In genomic region chr12:6962285-6963015, GRCh38 we compare ENCODE assay signal across 8 cellular contexts. TPM values are rescaled to one million over a fixed set of nuclear protein-coding genes. Genes with fewer than 3 reads are reported as not detected.
DNase-seq lines count a peak whose midpoint lies in the region; ATAC-seq, FAIRE-seq and TF ChIP-seq lines count a peak whose summit lies in the region.

No MANE protein-coding gene starts in this region.

- FAIRE-seq in urothelium cell line (lab: Jason Lieb, UNC) = no peak

- H3K4me3 ChIP-seq in ectodermal cell (ENCODE audit: insufficient read depth, low read depth, low read length) = no peak overlapping the region

- no peak for ATAC-seq in GM21723 (IDR thresholded peaks at IDR 0.05; ENCODE audit: unreplicated experiment)

- TF ChIP-seq POLR2A in GM19193 (IDR thresholded peaks at IDR 0.05; ENCODE audit: extremely low read depth, insufficient read depth, insufficient read length) = peak; percentile 54

- H3K4me1 Mint-ChIP-seq in nephron = peaks cover 31% of the 10 kb centered on the region

- no peaks in the 10 kb centered on the region for H3K27me3 Mint-ChIP-seq in nephron (ENCODE audit: low read depth)

- H3K27me3 ChIP-seq in ectodermal cell (ENCODE audit: control insufficient read depth, insufficient read depth, low read length, poor library complexity, severe bottlenecking) = no peaks in the 10 kb centered on the region

- H3K36me3 ChIP-seq in ectodermal cell (ENCODE audit: control insufficient read depth, insufficient read depth, low read length) = peaks cover 16% of the 10 kb centered on the region

- H3K27ac ChIP-seq in ectodermal cell (ENCODE audit: insufficient read depth, low read depth, low read length, poor library complexity, severe bottlenecking) = peak overlapping the region; percentile 64

- peaks cover 14% of the 10 kb centered on the region for H3K36me3 Mint-ChIP-seq in nephron (ENCODE audit: low read depth)

- WGBS in ectodermal cell, 2 experiments = 72 to 73% methylated on average over 25 of the region's 25 CpGs

- H3K4me1 ChIP-seq in ectodermal cell (ENCODE audit: control insufficient read depth, insufficient read depth, low read length) = peaks cover 26% of the 10 kb centered on the region

- H3K27ac Mint-ChIP-seq in nephron = peak overlapping the region; percentile 90 to 97 (median 93)

- TF ChIP-seq CTCF in nephron (IDR thresholded peaks at IDR 0.05; ENCODE audit: unreplicated experiment in 3 of 3) = no peak

- no peaks in the 10 kb centered on the region for H3K9me3 Mint-ChIP-seq in nephron

- no peaks in the 10 kb centered on the region for H3K9me3 ChIP-seq in ectodermal cell (ENCODE audit: control insufficient read depth, low read length)

- peak overlapping the region; percentile 55 to 77 (median 70) for H3K4me3 Mint-ChIP-seq in nephron

- DNase-seq in NCI-H2171 treated with DMSO at 0.1 percent for 48 hours (lab: John Stamatoyannopoulos, UW) = peak; percentile 99
- DNase-seq in epidermal melanocyte (ENCODE audit: insufficient read length, low spot score) = no peak
- DNase-seq in urothelium cell line (ENCODE audit: low spot score) = no peak
- DNase-seq in islet precursor cell = no peak

RNA-seq across cellular contexts. Expression of gene PHB2, which starts 8.0 kb away (rescaled TPM):
- 272 TPM for polyA plus RNA-seq in ectodermal cell (2013, experiment 1 of 4)
- 264 TPM for polyA plus RNA-seq in ectodermal cell (2013, experiment 2 of 4)
- polyA plus RNA-seq in ectodermal cell (2013, experiment 3 of 4) = 236 TPM
- 262 TPM for polyA plus RNA-seq in ectodermal cell (2013, experiment 4 of 4)

RNA-seq across cellular contexts. Expression of gene EMG1, which starts 8.3 kb away (rescaled TPM):
- polyA plus RNA-seq in ectodermal cell (2013, experiment 1 of 4) = 40.0 TPM
- polyA plus RNA-seq in ectodermal cell (2013, experiment 2 of 4) = 34.5 TPM
- polyA plus RNA-seq in ectodermal cell (2013, experiment 3 of 4) = 21.3 TPM
- polyA plus RNA-seq in ectodermal cell (2013, experiment 4 of 4) = 24.4 TPM

RNA-seq across cellular contexts. Expression of gene PTPN6, which starts 11.3 kb away (rescaled TPM):
- polyA plus RNA-seq in ectodermal cell (2013, experiment 1 of 4) = 2.0 TPM
- polyA plus RNA-seq in ectodermal cell (2013, experiment 2 of 4) = 2.1 TPM
- 2.7 TPM for polyA plus RNA-seq in ectodermal cell (2013, experiment 3 of 4)
- polyA plus RNA-seq in ectodermal cell (2013, experiment 4 of 4) = 2.5 TPM

RNA-seq across cellular contexts. Expression of gene C12orf57, which starts 18.6 kb away (rescaled TPM):
- polyA plus RNA-seq in ectodermal cell (2013, experiment 1 of 4) = 290 TPM
- 288 TPM for polyA plus RNA-seq in ectodermal cell (2013, experiment 2 of 4)
- polyA plus RNA-seq in ectodermal cell (2013, experiment 3 of 4) = 271 TPM
- polyA plus RNA-seq in ectodermal cell (2013, experiment 4 of 4) = 291 TPM

RNA-seq across cellular contexts. Expression of gene RNU7-1, which starts 18.8 kb away (rescaled TPM):
- polyA plus RNA-seq in ectodermal cell (2013, experiment 1 of 4) = not detected
- not detected for polyA plus RNA-seq in ectodermal cell (2013, experiment 2 of 4)
- polyA plus RNA-seq in ectodermal cell (2013, experiment 3 of 4) = not detected
- not detected for polyA plus RNA-seq in ectodermal cell (2013, experiment 4 of 4)
